1 cellular context compared by ENCODE assay signal in the genomic region with DNA sequence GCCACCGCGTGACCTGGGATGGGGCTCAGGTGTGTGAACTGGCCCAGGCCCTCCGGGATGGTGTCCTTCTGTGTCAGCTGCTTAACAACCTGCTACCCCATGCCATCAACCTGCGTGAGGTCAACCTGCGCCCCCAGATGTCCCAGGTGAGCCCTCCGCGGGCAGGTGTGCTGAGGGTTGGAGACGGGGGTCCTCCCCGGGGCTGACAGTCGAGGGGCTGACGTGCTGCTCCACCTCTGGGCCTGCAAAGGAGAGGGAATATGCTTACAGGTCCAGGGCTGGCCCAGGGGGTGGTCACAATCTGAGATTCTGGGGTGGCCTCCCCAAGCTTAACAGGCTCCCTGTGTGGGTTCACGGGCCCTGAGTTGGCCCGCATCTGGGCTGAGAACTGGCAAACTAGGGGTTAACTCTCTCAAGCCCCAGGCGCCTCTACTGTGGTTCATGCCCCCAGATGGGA.
TF ChIP-seq lines count a peak whose summit lies in the region.

No MANE protein-coding gene starts in this region.

TF ChIP-seq in H1, 55 proteins besides CTCF, POLR2A, EP300 and RAD21:
- TF ChIP-seq SIN3A (conservative IDR thresholded peaks at IDR 0.05 in 1 of 2, IDR thresholded peaks at IDR 0.05 in 1 of 2; ENCODE audit: low read depth in 1 of 2, low read length in 2 of 2) (no peak), RBBP5 (IDR thresholded peaks at IDR 0.05; ENCODE audit: borderline replicate concordance, low read depth, low read length) (no peak), POLR2AphosphoS5 (IDR thresholded peaks at IDR 0.05; ENCODE audit: low read depth, low read length) (no peak), TEAD4 (IDR thresholded peaks at IDR 0.05; ENCODE audit: low read depth, low read length) (no peak), YY1 (IDR thresholded peaks at IDR 0.05; ENCODE audit: low read depth, low read length) (no peak), RNF2 (IDR thresholded peaks at IDR 0.05; ENCODE audit: borderline replicate concordance, low read depth, low read length, missing control alignments, poor library complexity, severe bottlenecking) (no peak), SP4 (IDR thresholded peaks at IDR 0.05; ENCODE audit: low read length) (no peak), CHD2 (IDR thresholded peaks at IDR 0.05; ENCODE audit: low read length) (no peak), HDAC2 (IDR thresholded peaks at IDR 0.05; ENCODE audit: borderline replicate concordance in 1 of 2, low read depth in 2 of 2, low read length in 2 of 2) (no peak), KDM4A (IDR thresholded peaks at IDR 0.05; ENCODE audit: low read depth, low read length, severe bottlenecking) (no peak), SUZ12 (IDR thresholded peaks at IDR 0.05; ENCODE audit: low read length) (no peak), TBP (IDR thresholded peaks at IDR 0.05; ENCODE audit: low read depth, low read length) (no peak), BCL11A (IDR thresholded peaks at IDR 0.05; ENCODE audit: low read depth in 2 of 2, low read length in 2 of 2) (no peak), SIX5 (IDR thresholded peaks at IDR 0.05; ENCODE audit: low read depth, low read length) (no peak), FOSL1 (IDR thresholded peaks at IDR 0.05; ENCODE audit: insufficient read depth, low read depth, low read length) (no peak), JUN (IDR thresholded peaks at IDR 0.05; ENCODE audit: low read depth, low read length) (no peak), BRCA1 (IDR thresholded peaks at IDR 0.05; ENCODE audit: low read depth, low read length) (no peak), TAF7 (optimal IDR thresholded peaks at IDR 0.05; ENCODE audit: borderline replicate concordance, low read depth, low read length) (no peak)
- TF ChIP-seq, protein P1, sequence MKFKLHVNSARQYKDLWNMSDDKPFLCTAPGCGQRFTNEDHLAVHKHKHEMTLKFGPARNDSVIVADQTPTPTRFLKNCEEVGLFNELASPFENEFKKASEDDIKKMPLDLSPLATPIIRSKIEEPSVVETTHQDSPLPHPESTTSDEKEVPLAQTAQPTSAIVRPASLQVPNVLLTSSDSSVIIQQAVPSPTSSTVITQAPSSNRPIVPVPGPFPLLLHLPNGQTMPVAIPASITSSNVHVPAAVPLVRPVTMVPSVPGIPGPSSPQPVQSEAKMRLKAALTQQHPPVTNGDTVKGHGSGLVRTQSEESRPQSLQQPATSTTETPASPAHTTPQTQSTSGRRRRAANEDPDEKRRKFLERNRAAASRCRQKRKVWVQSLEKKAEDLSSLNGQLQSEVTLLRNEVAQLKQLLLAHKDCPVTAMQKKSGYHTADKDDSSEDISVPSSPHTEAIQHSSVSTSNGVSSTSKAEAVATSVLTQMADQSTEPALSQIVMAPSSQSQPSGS (IDR thresholded peaks at IDR 0.05; ENCODE audit: low read length) = no peak
